1 cellular context compared by ENCODE assay signal in the genomic region with DNA sequence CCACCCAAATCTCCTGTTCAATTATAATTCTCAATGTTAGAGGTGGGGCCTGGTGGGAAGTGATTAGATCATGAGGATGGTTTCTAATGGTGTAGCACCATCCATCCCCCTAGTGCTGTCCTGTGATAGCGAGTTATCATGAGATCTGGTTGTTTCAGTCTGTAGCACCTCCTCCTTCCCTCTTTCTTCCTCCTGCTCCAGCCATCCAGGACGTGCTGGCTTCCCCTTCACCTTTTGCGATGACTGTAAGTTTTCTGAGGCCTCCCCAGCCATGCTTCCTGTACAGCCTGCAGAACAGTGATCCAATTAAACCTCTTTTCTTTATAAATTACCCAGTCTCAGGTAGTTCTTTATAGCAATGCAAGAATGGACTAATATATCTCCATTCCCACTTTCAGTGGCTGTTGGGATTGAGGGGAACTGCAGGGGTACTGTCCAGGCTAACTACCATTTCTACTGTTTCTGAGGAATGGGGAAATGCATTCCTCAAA.
TF ChIP-seq lines count a peak whose summit lies in the region.

No MANE protein-coding gene starts in this region.

TF ChIP-seq in GM23338, 12 proteins besides CTCF, POLR2A, EP300 and RAD21:
- TF ChIP-seq, protein P1, sequence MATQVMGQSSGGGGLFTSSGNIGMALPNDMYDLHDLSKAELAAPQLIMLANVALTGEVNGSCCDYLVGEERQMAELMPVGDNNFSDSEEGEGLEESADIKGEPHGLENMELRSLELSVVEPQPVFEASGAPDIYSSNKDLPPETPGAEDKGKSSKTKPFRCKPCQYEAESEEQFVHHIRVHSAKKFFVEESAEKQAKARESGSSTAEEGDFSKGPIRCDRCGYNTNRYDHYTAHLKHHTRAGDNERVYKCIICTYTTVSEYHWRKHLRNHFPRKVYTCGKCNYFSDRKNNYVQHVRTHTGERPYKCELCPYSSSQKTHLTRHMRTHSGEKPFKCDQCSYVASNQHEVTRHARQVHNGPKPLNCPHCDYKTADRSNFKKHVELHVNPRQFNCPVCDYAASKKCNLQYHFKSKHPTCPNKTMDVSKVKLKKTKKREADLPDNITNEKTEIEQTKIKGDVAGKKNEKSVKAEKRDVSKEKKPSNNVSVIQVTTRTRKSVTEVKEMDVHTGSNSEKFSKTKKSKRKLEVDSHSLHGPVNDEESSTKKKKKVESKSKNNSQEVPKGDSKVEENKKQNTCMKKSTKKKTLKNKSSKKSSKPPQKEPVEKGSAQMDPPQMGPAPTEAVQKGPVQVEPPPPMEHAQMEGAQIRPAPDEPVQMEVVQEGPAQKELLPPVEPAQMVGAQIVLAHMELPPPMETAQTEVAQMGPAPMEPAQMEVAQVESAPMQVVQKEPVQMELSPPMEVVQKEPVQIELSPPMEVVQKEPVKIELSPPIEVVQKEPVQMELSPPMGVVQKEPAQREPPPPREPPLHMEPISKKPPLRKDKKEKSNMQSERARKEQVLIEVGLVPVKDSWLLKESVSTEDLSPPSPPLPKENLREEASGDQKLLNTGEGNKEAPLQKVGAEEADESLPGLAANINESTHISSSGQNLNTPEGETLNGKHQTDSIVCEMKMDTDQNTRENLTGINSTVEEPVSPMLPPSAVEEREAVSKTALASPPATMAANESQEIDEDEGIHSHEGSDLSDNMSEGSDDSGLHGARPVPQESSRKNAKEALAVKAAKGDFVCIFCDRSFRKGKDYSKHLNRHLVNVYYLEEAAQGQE (IDR thresholded peaks at IDR 0.05; ENCODE audit: unreplicated experiment): no peak
- TF ChIP-seq ZNF331 (CRISPR knock-in tag; IDR thresholded peaks at IDR 0.05; ENCODE audit: low read depth) (no peak), POLR2AphosphoS5 (IDR thresholded peaks at IDR 0.05; ENCODE audit: low read depth) (no peak)
